7 cellular contexts compared by ENCODE assay signal in genomic region chr12:51821423-51822260, GRCh38. TPM values are rescaled to one million over a fixed set of nuclear protein-coding genes. Genes with fewer than 3 reads are reported as not detected.
DNase-seq lines count a peak whose midpoint lies in the region; ATAC-seq lines count a peak whose summit lies in the region.

No MANE protein-coding gene starts in this region.

- ATAC-seq in HG03097 (IDR thresholded peaks at IDR 0.05; ENCODE audit: low FRiP score, unreplicated experiment) = no peak

- H3K27ac ChIP-seq in Karpas-422 (ENCODE audit: low read length) = no peak overlapping the region

- no peaks in the 10 kb centered on the region for H3K27me3 ChIP-seq in Karpas-422 (ENCODE audit: low read length)

- H4K20me1 ChIP-seq in Karpas-422 (ENCODE audit: insufficient read depth, low read depth, low read length) = no peaks in the 10 kb centered on the region

- H3K4me1 ChIP-seq in Karpas-422 (ENCODE audit: low read length) = no peaks in the 10 kb centered on the region; the same call in 1 of the 2 replicates

- H3K9me3 ChIP-seq in Karpas-422 (ENCODE audit: low read length) (no peaks in the 10 kb centered on the region), iPS-18c (ENCODE audit: control insufficient read depth, insufficient read depth, low read length) (no peaks in the 10 kb centered on the region)

- H3K9ac ChIP-seq in Karpas-422 (ENCODE audit: low read length) = no peak overlapping the region

- no peak overlapping the region for H3K4me3 ChIP-seq in Karpas-422 (ENCODE audit: low read length)
- peak overlapping the region; percentile 70 for H3K4me3 ChIP-seq in iPS-18c (ENCODE audit: insufficient read depth, low read depth, low read length)

- peak overlapping the region; percentile 42 for H3K4me2 ChIP-seq in Karpas-422 (ENCODE audit: low read depth, low read length, poor library complexity, severe bottlenecking)

- no peaks in the 10 kb centered on the region for H3K36me3 ChIP-seq in Karpas-422 (ENCODE audit: insufficient read depth, low read length)

- H2AFZ ChIP-seq in Karpas-422 (ENCODE audit: low read length) = no peak overlapping the region

- no peaks in the 10 kb centered on the region for H3K79me2 ChIP-seq in Karpas-422 (ENCODE audit: low read length)

- no peak for DNase-seq in Karpas-422
- DNase-seq in activated T-helper 9 cell treated with anti-CD3 and anti-CD28 coated beads, Interleukin-2, amount 50 U/mL, for 16 hours (ENCODE audit: low read depth) = peak; percentile 31
- DNase-seq in stimulated activated naive CD4-positive, alpha-beta T cell (lab: John Stamatoyannopoulos, UW) = peak in 4 of 6 experiments; percentile 44 to 83 (median 62)
- DNase-seq in Kasumi-1 (lab: John Stamatoyannopoulos, UW) = no peak
- no peak for DNase-seq in occipital lobe (lab: John Stamatoyannopoulos, UW)

- H3K9me2 ChIP-seq in Karpas-422 (replicated peaks; ENCODE audit: insufficient read depth, low read length) = no peaks in the 10 kb centered on the region

RNA-seq across cellular contexts. Expression of gene FIGNL2, which starts 26.9 kb away (rescaled TPM):
- not detected in 2 replicates for total RNA-seq in Karpas-422 (2014; rRNA removed; shearing (Covaris generic); ENCODE audit: low replicate concordance)
- total RNA-seq in occipital lobe = 0.47 TPM

Comparison
In these comparisons a context has a peak if more than half of its experiments do, and no peak if none do; other contexts are left out.
1. DNase-seq: peak in activated T-helper 9 cell treated with anti-CD3 and anti-CD28 coated beads, Interleukin-2, amount 50 U/mL, for 16 hours (single experiment) and stimulated activated naive CD4-positive, alpha-beta T cell (4 of 6); none in Karpas-422 (single experiment), Kasumi-1 (0 of 2) and occipital lobe (single experiment).